18 cellular contexts compared by ENCODE assay signal in genomic region chr2:215754546-215754945, GRCh38.
DNase-seq lines count a peak whose midpoint lies in the region; ATAC-seq and TF ChIP-seq lines count a peak whose summit lies in the region.
"Had no signal": no experiment of that assay in that cellular context is flagged by ENCODE, and none has a peak within 500 bp of the region (broad histone marks: within the 10 kb centered on the region; RNA-seq: fewer than 3 reads in every experiment).

No MANE protein-coding gene starts in this region.

- peak; percentile 25 for ATAC-seq in left ventricle myocardium superior
- ATAC-seq: CD8-positive, alpha-beta T cell; GM23338 had no signal

- H3K9me3 ChIP-seq in right atrium auricular region (no peaks in the 10 kb centered on the region), suprapubic skin (no peaks in the 10 kb centered on the region)

- H3K4me1 ChIP-seq in right atrium auricular region (peaks cover 0 to 10% of the 10 kb centered on the region in 2 donors), suprapubic skin (peaks cover 14% of the 10 kb centered on the region)

- no peak for TF ChIP-seq POLR2A in suprapubic skin (IDR thresholded peaks at IDR 0.05)

- H3K4me1 Mint-ChIP-seq in osteocyte (ENCODE audit: unreplicated experiment): peaks cover 33% of the 10 kb centered on the region
- H3K4me1 Mint-ChIP-seq: B cell had no signal

- no peaks in the 10 kb centered on the region for H3K9me3 Mint-ChIP-seq in osteocyte (ENCODE audit: unreplicated experiment)
- H3K9me3 Mint-ChIP-seq: CD8-positive, alpha-beta T cell; GM23338 had no signal

- H3K27me3 Mint-ChIP-seq in osteocyte (ENCODE audit: unreplicated experiment): no peaks in the 10 kb centered on the region

- H3K27ac Mint-ChIP-seq in osteocyte (ENCODE audit: unreplicated experiment): no peak overlapping the region
- H3K27ac Mint-ChIP-seq: B cell; CD8-positive, alpha-beta T cell; GM23338 had no signal

- TF ChIP-seq CTCF in right atrium auricular region (IDR thresholded peaks at IDR 0.05): no peak
- TF ChIP-seq CTCF in suprapubic skin (IDR thresholded peaks at IDR 0.05): no peak
- TF ChIP-seq CTCF in osteocyte (IDR thresholded peaks at IDR 0.05): no peak

- intact Hi-C loops in left ventricle myocardium superior (cut with micrococcal nuclease): no loop called here

- no peak overlapping the region for H3K4me3 ChIP-seq in right atrium auricular region
- H3K4me3 ChIP-seq in suprapubic skin: no peak overlapping the region
- H3K4me3 ChIP-seq: GM23338 had no signal

- WGBS in suprapubic skin: 64% methylated on average over 3 of the region's 3 CpGs

- H3K36me3 Mint-ChIP-seq in osteocyte (ENCODE audit: unreplicated experiment): no peaks in the 10 kb centered on the region
- H3K36me3 Mint-ChIP-seq: CD8-positive, alpha-beta T cell had no signal

- no peaks in the 10 kb centered on the region for H3K27me3 ChIP-seq in right atrium auricular region
- no peaks in the 10 kb centered on the region for H3K27me3 ChIP-seq in suprapubic skin

- no peak overlapping the region for H3K27ac ChIP-seq in right atrium auricular region
- H3K27ac ChIP-seq in suprapubic skin: no peak overlapping the region
- H3K27ac ChIP-seq: HL-60 had no signal

- H3K4me3 Mint-ChIP-seq in osteocyte (ENCODE audit: unreplicated experiment): no peak overlapping the region
- H3K4me3 Mint-ChIP-seq: B cell; CD8-positive, alpha-beta T cell; GM23338 had no signal

- no peak for DNase-seq in left ventricle myocardium superior
- no peak for DNase-seq in right atrium auricular region (ENCODE audit: low spot score)
- peak; percentile 23 for DNase-seq in epidermal melanocyte (ENCODE audit: insufficient read length, low spot score)
- peak; percentile 53 for DNase-seq in pons (ENCODE audit: low spot score)
- no peak for DNase-seq in suprapubic skin (ENCODE audit: low spot score in 2 of 2)
- no peak for DNase-seq in activated T-cell treated with anti-CD3 and anti-CD28 coated beads, Interleukin-2, amount 50 U/mL, for 48 hours
- no peak for DNase-seq in osteocyte (ENCODE audit: extremely low spot score, unreplicated experiment)
- DNase-seq: ACHN; C1 segment of cervical spinal cord; CD8-positive, alpha-beta T cell; COR-L47; DMS153; DMS79 treated with DMSO at 0.1 percent for 48 hours; EL; H7 had no signal

- H3K36me3 ChIP-seq in right atrium auricular region (no peaks in the 10 kb centered on the region), suprapubic skin (no peaks in the 10 kb centered on the region)

- no peak for TF ChIP-seq EP300 in suprapubic skin (IDR thresholded peaks at IDR 0.05)

Comparison
In these comparisons a context has a peak if more than half of its experiments do, and no peak if none do; other contexts are left out.
1. DNase-seq: peak in epidermal melanocyte (single experiment) and pons (single experiment); none in left ventricle myocardium superior (single experiment), right atrium auricular region (single experiment), suprapubic skin (0 of 2), activated T-cell treated with anti-CD3 and anti-CD28 coated beads, Interleukin-2, amount 50 U/mL, for 48 hours (0 of 2) and osteocyte (single experiment).